In genomic region chr11:56663386-56663785, GRCh38 we compare ENCODE assay signal across 33 cellular contexts. TPM values are rescaled to one million over a fixed set of nuclear protein-coding genes. Genes with fewer than 3 reads are reported as not detected.
"Had no signal": no experiment of that assay in that cellular context is flagged by ENCODE, and none has a peak within 500 bp of the region (broad histone marks: within the 10 kb centered on the region; RNA-seq: fewer than 3 reads in every experiment).

OR5AR1 (plus strand) TSS chr11:56663686; CDS start chr11:56663686, 0 bp downstream.

- H3K9me3 ChIP-seq: stomach, suprapubic skin, testis, thoracic aorta, thyroid gland, tibial artery, tibial nerve, transverse colon, upper lobe of left lung, uterus, vagina had no signal

- DNase-seq: stimulated activated CD4-positive, alpha-beta T cell treated with anti-CD3 and anti-CD28 coated beads, Interleukin-2, amount 100 ng/mL, for 24 hours; stimulated activated CD4-positive, alpha-beta T cell treated with anti-CD3 and anti-CD28 coated beads, Interleukin-2, amount 100 ng/mL, for 48 hours; stimulated activated CD4-positive, alpha-beta T cell treated with anti-CD3 and anti-CD28 coated beads, Interleukin-4, amount 100 ng/mL, for 1 hour; stimulated activated CD4-positive, alpha-beta T cell treated with anti-CD3 and anti-CD28 coated beads, Interleukin-4, amount 100 ng/mL, for 24 hours; stimulated activated CD4-positive, alpha-beta T cell treated with anti-CD3 and anti-CD28 coated beads, Interleukin-4, amount 100 ng/mL, for 4 hours; stimulated activated CD8-positive, alpha-beta memory T cell treated with anti-CD3 and anti-CD28 coated beads, Interleukin-4, amount 100 ng/mL, for 48 hours; stimulated activated naive B cell treated with anti-CD40 and anti-IgM and Interleukin-4, amounts not matched to agents 10 μg/mL and 1 μg/mL and 100 μg/mL, for 72 hours; stimulated activated naive CD4-positive, alpha-beta T cell; stimulated activated naive CD4-positive, alpha-beta T cell treated with Interleukin-2 at 50 U/mL for 16 hours; stimulated activated naive CD8-positive, alpha-beta T cell treated with anti-CD3 and anti-CD28 coated beads, Interleukin-15, amount 100 ng/mL, for 72 hours; stimulated activated naive CD8-positive, alpha-beta T cell treated with anti-CD3 and anti-CD28 coated beads, Interleukin-15, Interleukin-2, amounts not matched to agents 100 U/mL and 50 U/mL, for 24 hours; stomach; substantia nigra; testis; thyroid gland; tibial artery; transverse colon; upper lobe of left lung; uterus had no signal

- FAIRE-seq: urothelium cell line had no signal

- H3K27me3 Mint-ChIP-seq: stimulated activated memory B cell treated with anti-CD40 and anti-IgM and Interleukin-4, amounts not matched to agents 10 μg/mL and 1 μg/mL and 100 μg/mL, for 72 hours; stimulated activated naive B cell treated with anti-CD40 and anti-IgM and Interleukin-4, amounts not matched to agents 10 μg/mL and 1 μg/mL and 100 μg/mL, for 72 hours; stimulated activated naive CD8-positive, alpha-beta T cell treated with anti-CD3 and anti-CD28 coated beads, Interleukin-15, amount 100 ng/mL, for 72 hours; stimulated activated naive CD8-positive, alpha-beta T cell treated with anti-CD3 and anti-CD28 coated beads, Interleukin-15, Interleukin-2, amounts not matched to agents 100 ng/mL and 50 ng/mL, for 24 hours; type B pancreatic cell had no signal

- ATAC-seq: stimulated activated effector memory CD8-positive, alpha-beta T cell treated with anti-CD3 and anti-CD28 coated beads, Interleukin-12 subunit alpha, Interleukin-12 subunit beta, amount 100 ng/mL, for 72 hours; stimulated activated memory B cell treated with anti-CD40 and anti-IgM and Interleukin-4, amounts not matched to agents 10 μg/mL and 1 μg/mL and 100 μg/mL, for 72 hours; stimulated activated naive B cell treated with anti-CD40 and anti-IgM and Interleukin-4, amounts not matched to agents 10 μg/mL and 1 μg/mL and 100 μg/mL, for 72 hours; stimulated activated naive CD8-positive, alpha-beta T cell treated with anti-CD3 and anti-CD28 coated beads, Interleukin-15, amount 100 ng/mL, for 72 hours; stimulated activated naive CD8-positive, alpha-beta T cell treated with anti-CD3 and anti-CD28 coated beads, Interleukin-15, Interleukin-2, amounts not matched to agents 100 U/mL and 50 U/mL, for 24 hours had no signal

- H3K27ac ChIP-seq: stomach, suprapubic skin, testis, thoracic aorta, thyroid gland, tibial artery, tibial nerve, transverse colon, upper lobe of left lung, uterus, vagina had no signal

- H3K4me3 ChIP-seq: stomach, suprapubic skin, testis, thoracic aorta, thyroid gland, tibial artery, tibial nerve, transverse colon, upper lobe of left lung, uterus, vagina had no signal

- H3K4me1 Mint-ChIP-seq: stimulated activated effector memory CD8-positive, alpha-beta T cell treated with anti-CD3 and anti-CD28 coated beads, Interleukin-12 subunit alpha, Interleukin-12 subunit beta, amount 100 ng/mL, for 72 hours; stimulated activated memory B cell treated with anti-CD40 and anti-IgM and Interleukin-4, amounts not matched to agents 10 μg/mL and 1 μg/mL and 100 μg/mL, for 72 hours; stimulated activated naive B cell treated with anti-CD40 and anti-IgM and Interleukin-4, amounts not matched to agents 10 μg/mL and 1 μg/mL and 100 μg/mL, for 72 hours; stimulated activated naive CD8-positive, alpha-beta T cell treated with anti-CD3 and anti-CD28 coated beads, Interleukin-15, amount 100 ng/mL, for 72 hours had no signal

- H3K9me3 Mint-ChIP-seq: stimulated activated naive CD8-positive, alpha-beta T cell treated with anti-CD3 and anti-CD28 coated beads, Interleukin-15, Interleukin-2, amounts not matched to agents 100 ng/mL and 50 ng/mL, for 24 hours; type B pancreatic cell had no signal

- H3K27ac Mint-ChIP-seq: stimulated activated effector memory CD8-positive, alpha-beta T cell treated with anti-CD3 and anti-CD28 coated beads, Interleukin-12 subunit alpha, Interleukin-12 subunit beta, amount 100 ng/mL, for 72 hours; stimulated activated memory B cell treated with anti-CD40 and anti-IgM and Interleukin-4, amounts not matched to agents 10 μg/mL and 1 μg/mL and 100 μg/mL, for 72 hours; stimulated activated naive B cell treated with anti-CD40 and anti-IgM and Interleukin-4, amounts not matched to agents 10 μg/mL and 1 μg/mL and 100 μg/mL, for 72 hours; stimulated activated naive CD8-positive, alpha-beta T cell treated with anti-CD3 and anti-CD28 coated beads, Interleukin-15, Interleukin-2, amounts not matched to agents 100 ng/mL and 50 ng/mL, for 24 hours; type B pancreatic cell had no signal

- H3K36me3 Mint-ChIP-seq: stimulated activated effector memory CD8-positive, alpha-beta T cell treated with anti-CD3 and anti-CD28 coated beads, Interleukin-12 subunit alpha, Interleukin-12 subunit beta, amount 100 ng/mL, for 72 hours; stimulated activated memory B cell treated with anti-CD40 and anti-IgM and Interleukin-4, amounts not matched to agents 10 μg/mL and 1 μg/mL and 100 μg/mL, for 72 hours; stimulated activated naive B cell treated with anti-CD40 and anti-IgM and Interleukin-4, amounts not matched to agents 10 μg/mL and 1 μg/mL and 100 μg/mL, for 72 hours; type B pancreatic cell had no signal

- H3K4me1 ChIP-seq: stomach, suprapubic skin, testis, thyroid gland, tibial artery, tibial nerve, transverse colon, upper lobe of left lung, uterus, vagina had no signal

- H3K27me3 ChIP-seq: stomach, suprapubic skin, testis, thyroid gland, tibial artery, tibial nerve, transverse colon, upper lobe of left lung, uterus, vagina had no signal

- H3K4me3 Mint-ChIP-seq: stimulated activated effector memory CD8-positive, alpha-beta T cell treated with anti-CD3 and anti-CD28 coated beads, Interleukin-12 subunit alpha, Interleukin-12 subunit beta, amount 100 ng/mL, for 72 hours; stimulated activated memory B cell treated with anti-CD40 and anti-IgM and Interleukin-4, amounts not matched to agents 10 μg/mL and 1 μg/mL and 100 μg/mL, for 72 hours; stimulated activated naive B cell treated with anti-CD40 and anti-IgM and Interleukin-4, amounts not matched to agents 10 μg/mL and 1 μg/mL and 100 μg/mL, for 72 hours; stimulated activated naive CD8-positive, alpha-beta T cell treated with anti-CD3 and anti-CD28 coated beads, Interleukin-15, amount 100 ng/mL, for 72 hours; stimulated activated naive CD8-positive, alpha-beta T cell treated with anti-CD3 and anti-CD28 coated beads, Interleukin-15, Interleukin-2, amounts not matched to agents 100 ng/mL and 50 ng/mL, for 24 hours; type B pancreatic cell had no signal

- H3K36me3 ChIP-seq: stomach, suprapubic skin, thoracic aorta, thyroid gland, tibial artery, tibial nerve, transverse colon, upper lobe of left lung, uterus, vagina had no signal

RNA-seq across cellular contexts. Expression of gene OR5AR1, which starts in this region (rescaled TPM):
- total RNA-seq: stomach, subcutaneous adipose tissue, suprapubic skin, temporal lobe, testis, thoracic aorta, thyroid gland, tibial nerve, transverse colon, upper lobe of left lung, ureter, urinary bladder, uterus, vagina had no signal
- polyA plus RNA-seq: stomach, thymus, urinary bladder had no signal
